In genomic region chr10:123043409-123043925, GRCh38 we compare ENCODE assay signal across 8 cellular contexts. TPM values are rescaled to one million over a fixed set of nuclear protein-coding genes. Genes with fewer than 3 reads are reported as not detected.
DNase-seq lines count a peak whose midpoint lies in the region; ATAC-seq and TF ChIP-seq lines count a peak whose summit lies in the region.

No MANE protein-coding gene starts in this region.

- H4K20me1 ChIP-seq in neural progenitor cell (ENCODE audit: low read depth): no peaks in the 10 kb centered on the region

- DNase-seq in AML-193 (lab: John Stamatoyannopoulos, UW) (peak; percentile 45 to 53), NCI-H526 (lab: John Stamatoyannopoulos, UW) (peak; percentile 84 to 90), esophagus squamous epithelium (lab: John Stamatoyannopoulos, UW) (no peak), neural progenitor cell (ENCODE audit: low spot score) (peak; percentile 85), vagina (ENCODE audit: extremely low spot score in 2 of 2) (no peak)
- peak; percentile 66 for DNase-seq in activated CD8-positive, alpha-beta T cell treated with anti-CD3 and anti-CD28 coated beads, Interleukin-2, amount 10 ng/mL, durations not matched to agents 7 days and 5 days

- WGBS in esophagus squamous epithelium, 2 donors: 9 to 12% methylated on average over 5 of the region's 5 CpGs

- no peaks in the 10 kb centered on the region for H3K27me3 Mint-ChIP-seq in activated CD8-positive, alpha-beta T cell treated with anti-CD3 and anti-CD28 coated beads, Interleukin-2, amount 10 ng/mL, durations not matched to agents 7 days and 5 days (ENCODE audit: low read depth)
- peaks cover 4% of the 10 kb centered on the region for H3K27me3 Mint-ChIP-seq in neural progenitor cell (ENCODE audit: insufficient read depth, low read depth)

- TF ChIP-seq CTCF in esophagus squamous epithelium (IDR thresholded peaks at IDR 0.05) (peak in 5 of 6 experiments; percentile 43 to 77 (median 62)), neural progenitor cell (IDR thresholded peaks at IDR 0.05) (peak; percentile 93), vagina (IDR thresholded peaks at IDR 0.05) (peak in 2 of 3 experiments; percentile 11 to 37)

- H3K79me2 ChIP-seq in neural progenitor cell (ENCODE audit: low read depth): no peaks in the 10 kb centered on the region

- H3K27ac ChIP-seq in esophagus squamous epithelium (no peak overlapping the region), neural progenitor cell (no peak overlapping the region), vagina (no peak overlapping the region)

- no peak overlapping the region for H2AFZ ChIP-seq in neural progenitor cell (replicated peaks)

- CTCF ChIA-PET in activated CD8-positive, alpha-beta T cell treated with anti-CD3 and anti-CD28 coated beads, Interleukin-2, amount 10 ng/mL, durations not matched to agents 7 days and 5 days (lab: Charles Lee): interaction anchor here (0.6 to 3.2 kb wide), 26 partner anchors 9 to 520 kb away, joined by 3 to 26 read pairs (median 4); partner anchors contain the start of gene BUB3

- intact Hi-C loops in esophagus squamous epithelium (cut with DNase I): loop anchor here (10.0 kb wide), 1 partner anchor 511 kb away; no protein-coding TSS in a partner anchor
- intact Hi-C loops in vagina (cut with DNase I): no loop called here

- no peak overlapping the region for H3K4me2 ChIP-seq in neural progenitor cell

- no peak overlapping the region for H3K9ac ChIP-seq in neural progenitor cell

- H3K27me3 ChIP-seq in esophagus squamous epithelium: no peaks in the 10 kb centered on the region
- H3K27me3 ChIP-seq in neural progenitor cell: no peaks in the 10 kb centered on the region
- no peaks in the 10 kb centered on the region for H3K27me3 ChIP-seq in vagina

- H3F3A ChIP-seq in neural progenitor cell (ENCODE audit: low read depth): peaks cover 10% of the 10 kb centered on the region

- H3K4me1 Mint-ChIP-seq in activated CD8-positive, alpha-beta T cell treated with anti-CD3 and anti-CD28 coated beads, Interleukin-2, amount 10 ng/mL, durations not matched to agents 7 days and 5 days (ENCODE audit: low read depth): peaks cover 11% of the 10 kb centered on the region
- no peaks in the 10 kb centered on the region for H3K4me1 Mint-ChIP-seq in neural progenitor cell

- no peak for TF ChIP-seq POLR2A in esophagus squamous epithelium (IDR thresholded peaks at IDR 0.05)
- no peak for TF ChIP-seq POLR2A in vagina (IDR thresholded peaks at IDR 0.05)

- peaks cover 0 to 74% (median 6%) of the 10 kb centered on the region in 3 donors for H3K36me3 ChIP-seq in esophagus squamous epithelium
- no peaks in the 10 kb centered on the region for H3K36me3 ChIP-seq in neural progenitor cell
- H3K36me3 ChIP-seq in vagina: peaks cover 0 to 16% of the 10 kb centered on the region in 2 donors

- H3K4me3 Mint-ChIP-seq in activated CD8-positive, alpha-beta T cell treated with anti-CD3 and anti-CD28 coated beads, Interleukin-2, amount 10 ng/mL, durations not matched to agents 7 days and 5 days: no peak overlapping the region
- no peak overlapping the region for H3K4me3 Mint-ChIP-seq in neural progenitor cell

- no peak overlapping the region for H3K27ac Mint-ChIP-seq in activated CD8-positive, alpha-beta T cell treated with anti-CD3 and anti-CD28 coated beads, Interleukin-2, amount 10 ng/mL, durations not matched to agents 7 days and 5 days
- no peak overlapping the region for H3K27ac Mint-ChIP-seq in neural progenitor cell

- H3K9me3 ChIP-seq in esophagus squamous epithelium: no peaks in the 10 kb centered on the region
- H3K9me3 ChIP-seq in neural progenitor cell (ENCODE audit: low read depth): no peaks in the 10 kb centered on the region
- H3K9me3 ChIP-seq in vagina: no peaks in the 10 kb centered on the region

- peaks cover 4% of the 10 kb centered on the region for H3K36me3 Mint-ChIP-seq in activated CD8-positive, alpha-beta T cell treated with anti-CD3 and anti-CD28 coated beads, Interleukin-2, amount 10 ng/mL, durations not matched to agents 7 days and 5 days (ENCODE audit: low read depth)
- H3K36me3 Mint-ChIP-seq in neural progenitor cell: peaks cover 2% of the 10 kb centered on the region

- ATAC-seq in GM18519 (IDR thresholded peaks at IDR 0.05; ENCODE audit: low FRiP score, unreplicated experiment): peak; percentile 75
- peak; percentile 81 for ATAC-seq in HG03378 (IDR thresholded peaks at IDR 0.05; ENCODE audit: unreplicated experiment)
- ATAC-seq in activated CD8-positive, alpha-beta T cell treated with anti-CD3 and anti-CD28 coated beads, Interleukin-2, amount 10 ng/mL, durations not matched to agents 7 days and 5 days: peak; percentile 88

- H3K4me3 ChIP-seq in esophagus squamous epithelium (no peak overlapping the region), neural progenitor cell (no peak overlapping the region), vagina (no peak overlapping the region)

- POLR2A ChIA-PET in activated CD8-positive, alpha-beta T cell treated with anti-CD3 and anti-CD28 coated beads, Interleukin-2, amount 10 ng/mL, durations not matched to agents 7 days and 5 days (lab: Charles Lee): interaction anchor here (1.0 kb wide), 1 partner anchor 91 kb away, joined by 3 read pairs; no protein-coding TSS in a partner anchor

- H3K4me1 ChIP-seq in esophagus squamous epithelium (no peaks in the 10 kb centered on the region), neural progenitor cell (peaks cover 6% of the 10 kb centered on the region), vagina (no peaks in the 10 kb centered on the region)

- H3K9me3 Mint-ChIP-seq in activated CD8-positive, alpha-beta T cell treated with anti-CD3 and anti-CD28 coated beads, Interleukin-2, amount 10 ng/mL, durations not matched to agents 7 days and 5 days (ENCODE audit: insufficient read depth): no peaks in the 10 kb centered on the region
- no peaks in the 10 kb centered on the region for H3K9me3 Mint-ChIP-seq in neural progenitor cell

RNA-seq across cellular contexts. Expression of gene ACADSB, which starts 34.7 kb away (rescaled TPM):
- total RNA-seq in activated CD8-positive, alpha-beta T cell treated with anti-CD3 and anti-CD28 coated beads, Interleukin-2, amount 10 ng/mL, durations not matched to agents 7 days and 5 days: 10 to 100 TPM; 15.4 to 17.3 TPM
- total RNA-seq in esophagus squamous epithelium: 10 to 100 TPM in 2 of 4 donors, 1 to 10 TPM in 2; 7.5 to 13.5 (median 10.4) TPM
- 8.9 and 15.0 TPM in 2 replicates for total RNA-seq in neural progenitor cell (ENCODE audit: low replicate concordance)
- total RNA-seq in vagina: 10.3 TPM

RNA-seq across cellular contexts. Expression of gene IKZF5, which starts 34.9 kb away (rescaled TPM):
- total RNA-seq in activated CD8-positive, alpha-beta T cell treated with anti-CD3 and anti-CD28 coated beads, Interleukin-2, amount 10 ng/mL, durations not matched to agents 7 days and 5 days: 10 to 100 TPM; 12.1 to 12.5 TPM
- total RNA-seq in esophagus squamous epithelium (10 to 100 TPM in 1 of 4 donors, 1 to 10 TPM in 3; 2.9 to 12.0 (median 5.7) TPM), neural progenitor cell (ENCODE audit: low replicate concordance) (5.5 and 10.7 TPM in 2 replicates), vagina (9.6 TPM)

Comparison
In these comparisons a context has a peak if more than half of its experiments do, and no peak if none do; other contexts are left out.
1. DNase-seq: peak in AML-193 (2 of 2), NCI-H526 (2 of 2), activated CD8-positive, alpha-beta T cell treated with anti-CD3 and anti-CD28 coated beads, Interleukin-2, amount 10 ng/mL, durations not matched to agents 7 days and 5 days (single experiment) and neural progenitor cell (single experiment); none in esophagus squamous epithelium (single experiment) and vagina (0 of 2).
2. CTCF ChIP-seq: peak in every context shown above with its lines; median percentile 93 in neural progenitor cell; 62 in esophagus squamous epithelium; 24 in vagina.
3. Peak in every context shown above with its lines, with median percentiles within 50 percentile points of each other: ATAC-seq.